In the genomic region with DNA sequence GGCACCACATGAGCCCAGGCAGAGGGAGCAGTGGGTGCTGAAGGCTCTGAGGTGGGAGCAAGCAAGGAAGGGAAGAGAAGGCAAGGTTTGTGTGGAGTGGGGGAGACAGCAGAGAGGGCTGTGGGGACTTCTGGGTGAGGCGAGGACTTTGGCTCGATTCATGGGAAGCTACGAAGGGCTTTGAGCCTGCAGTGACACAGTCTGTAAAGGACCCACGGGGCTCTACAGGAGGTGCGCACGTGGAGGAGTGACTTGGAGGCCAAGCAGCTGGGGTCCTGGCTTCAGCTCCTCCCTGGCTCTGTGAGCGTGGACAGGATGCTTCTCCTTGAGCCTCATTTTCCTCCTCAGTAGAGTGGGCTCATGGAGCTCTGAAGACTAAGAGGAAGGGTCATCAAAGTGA, we compare ENCODE assay signal across 19 cellular contexts. TPM values are rescaled to one million over a fixed set of nuclear protein-coding genes. Genes with fewer than 3 reads are reported as not detected.
"Had no signal": no experiment of that assay in that cellular context is flagged by ENCODE, and none has a peak within 500 bp of the region (broad histone marks: within the 10 kb centered on the region; RNA-seq: fewer than 3 reads in every experiment).

No MANE protein-coding gene starts in this region.

- DNase-seq: activated CD4-positive, CD25-positive, alpha-beta regulatory T cell treated with anti-CD3 and anti-CD28 coated beads, Interleukin-2, amount 50 U/mL, for 72 hours; activated naive CD4-positive, alpha-beta T cell treated with anti-CD3 and anti-CD28 coated beads for 36 hours; esophagus squamous epithelium; immature natural killer cell; naive thymus-derived CD4-positive, alpha-beta T cell; occipital lobe; spleen; stomach; T-cell; T-helper 9 cell had no signal

- H3K4me3 Mint-ChIP-seq: activated naive CD4-positive, alpha-beta T cell treated with anti-CD3 and anti-CD28 coated beads for 36 hours; immature natural killer cell; naive thymus-derived CD4-positive, alpha-beta T cell; T-cell had no signal

- H3K36me3 Mint-ChIP-seq: immature natural killer cell; naive thymus-derived CD4-positive, alpha-beta T cell; T-cell had no signal

- H3K9me3 Mint-ChIP-seq: activated naive CD4-positive, alpha-beta T cell treated with anti-CD3 and anti-CD28 coated beads for 36 hours; activated T-helper 2 cell treated with anti-CD3 and anti-CD28 coated beads, Interferon-gamma antibody, Interleukin-2, Interleukin-4, amounts not matched to agents 10 μg/mL and 5 μg/mL and 100 μg/mL, durations not matched to agents 14 hours and 24 hours and 36 hours; immature natural killer cell; naive thymus-derived CD4-positive, alpha-beta T cell; T-cell had no signal

- H3K27me3 ChIP-seq: cardiac muscle cell had no signal

- H3K27ac Mint-ChIP-seq: activated naive CD4-positive, alpha-beta T cell treated with anti-CD3 and anti-CD28 coated beads for 36 hours; activated T-helper 2 cell treated with anti-CD3 and anti-CD28 coated beads, Interferon-gamma antibody, Interleukin-2, Interleukin-4, amounts not matched to agents 10 μg/mL and 5 μg/mL and 100 μg/mL, durations not matched to agents 14 hours and 24 hours and 36 hours; naive thymus-derived CD4-positive, alpha-beta T cell; progenitor cell of endocrine pancreas; T-cell had no signal

- H3K4me1 Mint-ChIP-seq: immature natural killer cell; naive thymus-derived CD4-positive, alpha-beta T cell had no signal

- H3K36me3 ChIP-seq: cardiac muscle cell, esophagus squamous epithelium, spleen, stomach, thoracic aorta had no signal

- FAIRE-seq: astrocyte, colon had no signal

- H3K27ac ChIP-seq: cardiac muscle cell, SK-N-MC, spleen, thoracic aorta had no signal

- H3K9me3 ChIP-seq: esophagus squamous epithelium, spleen, stomach, thoracic aorta had no signal

- H3K4me3 ChIP-seq: cardiac muscle cell, spleen, thoracic aorta had no signal

- ATAC-seq: naive thymus-derived CD4-positive, alpha-beta T cell; T-cell had no signal

RNA-seq across cellular contexts. Expression of a gene that starts 37.4 kb away (rescaled TPM):
- total RNA-seq: activated naive CD4-positive, alpha-beta T cell treated with anti-CD3 and anti-CD28 coated beads for 36 hours; activated T-helper 2 cell treated with anti-CD3 and anti-CD28 coated beads, Interferon-gamma antibody, Interleukin-2, Interleukin-4, amounts not matched to agents 10 μg/mL and 5 μg/mL and 100 μg/mL, durations not matched to agents 14 hours and 24 hours and 36 hours; astrocyte; esophagus squamous epithelium; fibroblast of villous mesenchyme; mononuclear cell; naive thymus-derived CD4-positive, alpha-beta T cell; progenitor cell of endocrine pancreas; T-cell; thoracic aorta had no signal
- polyA plus RNA-seq: immature natural killer cell; naive thymus-derived CD4-positive, alpha-beta T cell had no signal
